ENCODE assay signal across 1 cellular context in genomic region chr14:81533536-81534343, GRCh38.
TF ChIP-seq lines count a peak whose summit lies in the region.

Gene SEL1L, minus strand, starts transcription at chr14:81533853. Its CDS starts 109 bp downstream, at chr14:81533744.

TF ChIP-seq in GM12878, 131 proteins besides CTCF, POLR2A, EP300 and RAD21 (continued from another document and continues in another):
- TF ChIP-seq HSF1 (IDR thresholded peaks at IDR 0.05; ENCODE audit: low read depth, low read length) (no peak), HCFC1 (IDR thresholded peaks at IDR 0.05; ENCODE audit: low read length) (peak; percentile 99), RB1 (IDR thresholded peaks at IDR 0.05; ENCODE audit: borderline replicate concordance) (0 out of 2 replicates have a peak, but pooled peaks have one; percentile 48), HDGF (IDR thresholded peaks at IDR 0.05) (peak; percentile 91), BACH1 (IDR thresholded peaks at IDR 0.05; ENCODE audit: borderline replicate concordance) (peak; percentile 65; the same call in 1 of the 2 replicates), SRF (IDR thresholded peaks at IDR 0.05; ENCODE audit: low read depth in 2 of 2, low read length in 2 of 2) (peak in 1 of 2 experiments; percentile 28; a peak in 1 of 4 replicates), IRF3 (IDR thresholded peaks at IDR 0.05) (peak; percentile 76; the same call in 1 of the 2 replicates), YBX1 (IDR thresholded peaks at IDR 0.05) (no peak), TCF3 (IDR thresholded peaks at IDR 0.05; ENCODE audit: borderline replicate concordance, insufficient read depth, low read depth, low read length) (0 out of 2 replicates have a peak, but pooled peaks have one; percentile 47), MAX (IDR thresholded peaks at IDR 0.05; ENCODE audit: low read depth, low read length) (peak; percentile 23; the same call in 1 of the 2 replicates), PKNOX1 (IDR thresholded peaks at IDR 0.05) (peak; percentile 95), RFX5 (IDR thresholded peaks at IDR 0.05; ENCODE audit: low read depth, low read length) (peak; percentile 58; the same call in 1 of the 2 replicates), RAD51 (IDR thresholded peaks at IDR 0.05) (peak; percentile 45; the same call in 1 of the 2 replicates), SIN3A (IDR thresholded peaks at IDR 0.05; ENCODE audit: low read depth, low read length) (peak; percentile 74; the same call in 1 of the 2 replicates), GABPA (IDR thresholded peaks at IDR 0.05; ENCODE audit: low read depth) (peak; percentile 78; the same call in 1 of the 2 replicates), CHD2 (IDR thresholded peaks at IDR 0.05; ENCODE audit: borderline replicate concordance, low read depth, low read length) (peak; percentile 92), TBL1XR1 (IDR thresholded peaks at IDR 0.05; ENCODE audit: low read depth, low read length) (0 out of 2 replicates have a peak, but pooled peaks have one; percentile 35), ZBTB40 (IDR thresholded peaks at IDR 0.05; ENCODE audit: borderline replicate concordance) (peak; percentile 85; the same call in 1 of the 2 replicates), E4F1 (IDR thresholded peaks at IDR 0.05; ENCODE audit: borderline replicate concordance, partially characterized antibody) (peak; percentile 75), TARDBP (IDR thresholded peaks at IDR 0.05; ENCODE audit: borderline replicate concordance) (peak; percentile 86), SMAD5 (IDR thresholded peaks at IDR 0.05; ENCODE audit: low read depth) (peak; percentile 70), NR2F1 (conservative IDR thresholded peaks at IDR 0.05) (0 out of 2 replicates have a peak, but pooled peaks have one; percentile 15), HDAC2 (IDR thresholded peaks at IDR 0.05) (no peak), MLLT1 (IDR thresholded peaks at IDR 0.05) (no peak; the same call in 1 of the 2 replicates), NBN (IDR thresholded peaks at IDR 0.05) (no peak), JUNB (IDR thresholded peaks at IDR 0.05) (no peak), RELB (IDR thresholded peaks at IDR 0.05; ENCODE audit: low read depth) (0 out of 2 replicates have a peak, but pooled peaks have one; percentile 31), YY1 (IDR thresholded peaks at IDR 0.05; ENCODE audit: low read depth, low read length) (peak; percentile 45; the same call in 1 of the 2 replicates), STAT1 (conservative IDR thresholded peaks at IDR 0.05) (0 out of 2 replicates have a peak, but pooled peaks have one; percentile 62), NFIC (IDR thresholded peaks at IDR 0.05; ENCODE audit: low read depth, low read length) (no peak), SMARCA5 (IDR thresholded peaks at IDR 0.05) (peak; percentile 41; the same call in 1 of the 2 replicates), CEBPZ (IDR thresholded peaks at IDR 0.05; ENCODE audit: low read depth, low read length) (peak; percentile 59), BHLHE40 (IDR thresholded peaks at IDR 0.05; ENCODE audit: borderline replicate concordance in 1 of 2, low read depth in 2 of 2, low read length in 1 of 2) (peak; percentile 82 to 87), MYC (IDR thresholded peaks at IDR 0.05; ENCODE audit: insufficient read depth, insufficient read length, insufficient replicate concordance, low read length, severe bottlenecking) (no peak), SP1 (IDR thresholded peaks at IDR 0.05; ENCODE audit: low read depth, low read length) (peak; percentile 95), MTA2 (IDR thresholded peaks at IDR 0.05; ENCODE audit: low read depth) (peak; percentile 45), NR2C1 (IDR thresholded peaks at IDR 0.05) (peak; percentile 93), ZBED1 (IDR thresholded peaks at IDR 0.05; ENCODE audit: borderline replicate concordance) (no peak), TAF1 (IDR thresholded peaks at IDR 0.05; ENCODE audit: borderline replicate concordance, low read depth, low read length) (peak; percentile 67; the same call in 1 of the 2 replicates), SREBF1 (IDR thresholded peaks at IDR 0.05; ENCODE audit: low read length) (peak; percentile 89), ETV6 (conservative IDR thresholded peaks at IDR 0.05 in 1 of 2, IDR thresholded peaks at IDR 0.05 in 1 of 2; ENCODE audit: borderline replicate concordance in 1 of 2, low read depth in 1 of 2) (no peak), SPI1 (IDR thresholded peaks at IDR 0.05; ENCODE audit: borderline replicate concordance, insufficient read depth, low read depth, low read length) (no peak), PML (IDR thresholded peaks at IDR 0.05; ENCODE audit: low read length) (peak; percentile 66; the same call in 1 of the 2 replicates)
